ENCODE assay signal across 15 cellular contexts in the genomic region with DNA sequence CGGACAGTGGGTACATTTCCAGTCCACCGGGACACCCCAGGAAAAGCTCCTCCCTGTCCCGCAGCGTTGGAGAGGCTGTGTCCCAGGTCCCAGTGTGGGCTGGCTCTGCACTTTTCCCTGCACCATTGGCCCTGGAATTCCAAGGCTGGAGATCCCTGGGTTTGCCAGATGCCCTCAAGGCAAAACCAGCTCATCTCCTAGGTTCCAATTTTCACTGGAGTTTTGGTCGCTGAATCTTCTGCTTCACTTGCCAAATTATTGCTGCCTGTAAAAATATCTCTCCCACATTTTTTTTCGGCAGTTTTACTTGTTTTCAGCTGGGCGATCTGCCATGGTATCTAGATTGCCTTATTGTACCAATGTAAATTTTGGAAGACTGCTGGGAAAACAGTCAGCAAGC.
A peak's percentile ranks its signal among the peaks of the same experiment; 100 is the strongest.
DNase-seq lines count a peak whose midpoint lies in the region; ATAC-seq and TF ChIP-seq lines count a peak whose summit lies in the region.
"Had no signal": no experiment of that assay in that cellular context is flagged by ENCODE, and none has a peak within 500 bp of the region (broad histone marks: within the 10 kb centered on the region; RNA-seq: fewer than 3 reads in every experiment).

No MANE protein-coding gene starts in this region.

- no peak overlapping the region for H3K4me3 Mint-ChIP-seq in HFFc6
- no peak overlapping the region for H3K4me3 Mint-ChIP-seq in activated CD4-positive, alpha-beta memory T cell treated with anti-CD3 and anti-CD28 coated beads for 36 hours
- H3K4me3 Mint-ChIP-seq in T-helper 17 cell = no peak overlapping the region

- no peak for TF ChIP-seq CTCF in HFFc6 (IDR thresholded peaks at IDR 0.05)

- H3K27ac Mint-ChIP-seq in HFFc6 (no peak overlapping the region), T-helper 17 cell (no peak overlapping the region)
- no peak overlapping the region for H3K27ac Mint-ChIP-seq in activated CD4-positive, alpha-beta memory T cell treated with anti-CD3 and anti-CD28 coated beads for 36 hours

- intact Hi-C loops in activated CD4-positive, alpha-beta memory T cell treated with anti-CD3 and anti-CD28 coated beads for 36 hours (cut with micrococcal nuclease) = no loop called here

- H3K9me3 ChIP-seq in T-helper 17 cell (ENCODE audit: control insufficient read depth, low read length, poor library complexity, severe bottlenecking) = no peaks in the 10 kb centered on the region

- H3K4me1 Mint-ChIP-seq in HFFc6 (ENCODE audit: low read depth) (peaks cover 18% of the 10 kb centered on the region), T-helper 17 cell (no peaks in the 10 kb centered on the region)
- no peaks in the 10 kb centered on the region for H3K4me1 Mint-ChIP-seq in activated CD4-positive, alpha-beta memory T cell treated with anti-CD3 and anti-CD28 coated beads for 36 hours (ENCODE audit: low read depth)

- DNase-seq in NCI-H1694 treated with DMSO at 0.1 percent for 48 hours (lab: John Stamatoyannopoulos, UW) = peak; percentile 18
- DNase-seq in NCI-H1694 (lab: John Stamatoyannopoulos, UW) = no peak
- peak; percentile 56 for DNase-seq in HFFc6
- peak; percentile 44 for DNase-seq in ecto neural progenitor cell (ENCODE audit: low spot score)
- DNase-seq in activated CD4-positive, alpha-beta memory T cell treated with anti-CD3 and anti-CD28 coated beads for 36 hours = no peak
- DNase-seq in T-helper 17 cell = no peak
- DNase-seq: DMS 273 treated with DMSO at 0.1 percent for 48 hours, NCI-H1436, NCI-H2081 treated with DMSO at 0.1 percent for 48 hours, NCI-H510A, NCI-H774, SW 1271 had no signal

- H3K36me3 Mint-ChIP-seq in HFFc6 (ENCODE audit: low read depth) = no peaks in the 10 kb centered on the region
- no peaks in the 10 kb centered on the region for H3K36me3 Mint-ChIP-seq in activated CD4-positive, alpha-beta memory T cell treated with anti-CD3 and anti-CD28 coated beads for 36 hours
- no peaks in the 10 kb centered on the region for H3K36me3 Mint-ChIP-seq in T-helper 17 cell (ENCODE audit: low read depth)

- CTCF ChIA-PET in activated CD4-positive, alpha-beta memory T cell treated with anti-CD3 and anti-CD28 coated beads for 36 hours (lab: Charles Lee) = no interaction called here

- H3K27me3 Mint-ChIP-seq in HFFc6 (ENCODE audit: insufficient read depth) (peaks cover 20% of the 10 kb centered on the region), T-helper 17 cell (peaks cover 33% of the 10 kb centered on the region)
- H3K27me3 Mint-ChIP-seq in activated CD4-positive, alpha-beta memory T cell treated with anti-CD3 and anti-CD28 coated beads for 36 hours = peaks cover 8% of the 10 kb centered on the region

- ATAC-seq in T-helper 17 cell (no peak), GM18907 (IDR thresholded peaks at IDR 0.05; ENCODE audit: unreplicated experiment) (no peak), GM19023 (IDR thresholded peaks at IDR 0.05; ENCODE audit: unreplicated experiment) (no peak)
- ATAC-seq: HCT116 had no signal

- POLR2A ChIA-PET in activated CD4-positive, alpha-beta memory T cell treated with anti-CD3 and anti-CD28 coated beads for 36 hours (lab: Charles Lee) = no interaction called here

- H3K9me3 Mint-ChIP-seq in HFFc6 = no peaks in the 10 kb centered on the region
- no peaks in the 10 kb centered on the region for H3K9me3 Mint-ChIP-seq in activated CD4-positive, alpha-beta memory T cell treated with anti-CD3 and anti-CD28 coated beads for 36 hours

Comparison
In these comparisons a context has a peak if more than half of its experiments do, and no peak if none do; other contexts are left out.
1. DNase-seq: peak in NCI-H1694 treated with DMSO at 0.1 percent for 48 hours (single experiment), HFFc6 (single experiment) and ecto neural progenitor cell (single experiment); none in NCI-H1694 (single experiment), activated CD4-positive, alpha-beta memory T cell treated with anti-CD3 and anti-CD28 coated beads for 36 hours (single experiment) and T-helper 17 cell (0 of 3).